ENCODE assay signal across 1 cellular context in the genomic region with DNA sequence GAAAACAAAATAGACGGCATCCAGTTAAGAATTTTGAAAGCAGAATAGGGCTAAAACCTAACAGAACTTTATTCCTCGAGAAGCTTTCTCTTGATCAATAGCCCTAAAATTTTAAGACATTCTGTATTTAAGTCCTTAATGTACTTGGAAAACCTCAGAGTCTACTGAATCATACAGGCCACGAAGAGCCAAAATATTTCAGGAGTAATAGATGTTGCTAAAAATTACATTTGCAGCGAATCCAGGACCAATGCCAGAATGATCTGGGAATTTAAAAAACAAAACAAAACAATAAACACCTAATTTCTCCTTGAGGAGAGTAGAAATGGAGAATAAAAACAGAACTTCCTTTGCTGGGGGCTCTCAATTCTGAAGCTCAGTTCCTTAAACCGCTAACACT.
TF ChIP-seq lines count a peak whose summit lies in the region.

No MANE protein-coding gene starts in this region.

TF ChIP-seq in SK-N-SH treated with all-trans-retinoic acid at 6 μM for 48 hours, 23 proteins besides CTCF, POLR2A, EP300 and RAD21 (continued from another document):
- TF ChIP-seq POU6F1 (CRISPR knock-in tag; IDR thresholded peaks at IDR 0.05; ENCODE audit: borderline replicate concordance, low read depth) (no peak), BACH2 (CRISPR knock-in tag; IDR thresholded peaks at IDR 0.05; ENCODE audit: borderline replicate concordance) (no peak), ZNF565 (CRISPR knock-in tag; conservative IDR thresholded peaks at IDR 0.05; ENCODE audit: low read depth) (no peak), ZFP3 (CRISPR knock-in tag; IDR thresholded peaks at IDR 0.05) (no peak), RARB (CRISPR knock-in tag; IDR thresholded peaks at IDR 0.05) (no peak), CREB5 (CRISPR knock-in tag; IDR thresholded peaks at IDR 0.05; ENCODE audit: low read depth) (no peak), ARNTL (CRISPR knock-in tag; IDR thresholded peaks at IDR 0.05; ENCODE audit: borderline replicate concordance, low read depth) (no peak), GLIS3 (CRISPR knock-in tag; IDR thresholded peaks at IDR 0.05) (no peak), TSHZ2 (CRISPR knock-in tag; IDR thresholded peaks at IDR 0.05) (no peak)
